11 cellular contexts compared by ENCODE assay signal in genomic region chr5:159971514-159971913, GRCh38. TPM values are rescaled to one million over a fixed set of nuclear protein-coding genes. Genes with fewer than 3 reads are reported as not detected.
DNase-seq lines count a peak whose midpoint lies in the region; ATAC-seq and TF ChIP-seq lines count a peak whose summit lies in the region.
"Had no signal": no experiment of that assay in that cellular context is flagged by ENCODE, and none has a peak within 500 bp of the region (broad histone marks: within the 10 kb centered on the region; RNA-seq: fewer than 3 reads in every experiment).

No MANE protein-coding gene starts in this region.

- peaks cover 10 to 22% (median 14%) of the 10 kb centered on the region in 3 donors for H3K4me1 Mint-ChIP-seq in CD8-positive, alpha-beta memory T cell

- H3K18ac ChIP-seq in IMR-90 (ENCODE audit: low read depth, low read length) (peak overlapping the region; percentile 69), trophoblast cell (ENCODE audit: low read length) (no peak overlapping the region)

- no peak overlapping the region for H3K4me3 ChIP-seq in CD8-positive, alpha-beta memory T cell (ENCODE audit: low read length)
- H3K4me3 ChIP-seq in IMR-90 (ENCODE audit: insufficient read depth, low read depth, low read length) (no peak overlapping the region), esophagus muscularis mucosa (peak overlapping the region; percentile 29 to 56 (median 44)), trophoblast cell (ENCODE audit: low read depth, low read length) (peak overlapping the region; percentile 53)

- H2BK20ac ChIP-seq in IMR-90 (ENCODE audit: low read depth, low read length): peak overlapping the region; percentile 98

- dilution Hi-C loops in IMR-90 (cut with HindIII; ENCODE audit: low sequenced_read_pairs, unreplicated experiment): no loop called here

- H4K12ac ChIP-seq in trophoblast cell (ENCODE audit: low read depth, low read length): no peak overlapping the region

- no peaks in the 10 kb centered on the region for H3K79me2 ChIP-seq in trophoblast cell (ENCODE audit: control insufficient read depth, insufficient read depth, low read length, poor library complexity)

- H3K4me3 Mint-ChIP-seq in CD8-positive, alpha-beta memory T cell: peak overlapping the region in 5 of 7 donors; percentile 4 to 69 (median 50)

- H2AFZ ChIP-seq in IMR-90 (replicated peaks; ENCODE audit: low read length, poor library complexity): peak overlapping the region; percentile 79
- no peak overlapping the region for H2AFZ ChIP-seq in trophoblast cell (ENCODE audit: insufficient read depth, low read length, poor library complexity)

- no peak overlapping the region for H3K27ac ChIP-seq in CD8-positive, alpha-beta memory T cell (ENCODE audit: low read depth, low read length)
- H3K27ac ChIP-seq in IMR-90 (ENCODE audit: insufficient read depth, low read length) (peak overlapping the region; percentile 66; the same call in 1 of the 2 replicates), esophagus muscularis mucosa (replicated peaks in 1 of 4) (no peak overlapping the region), trophoblast cell (ENCODE audit: low read depth, low read length) (no peak overlapping the region)
- H3K27ac ChIP-seq: breast epithelium, psoas muscle had no signal

- intact Hi-C loops in IMR-90 (cut with micrococcal nuclease) (loop anchor here (10.0 kb wide), 3 partner anchors 207 to 807 kb away; partner anchors contain the start of gene RNF145), esophagus muscularis mucosa (cut with DNase I) (no loop called here)

- TF ChIP-seq EP300 in esophagus muscularis mucosa (IDR thresholded peaks at IDR 0.05): no peak

- no peaks in the 10 kb centered on the region for H3K36me3 ChIP-seq in CD8-positive, alpha-beta memory T cell (ENCODE audit: insufficient read depth, low read length)
- H3K36me3 ChIP-seq in IMR-90 (ENCODE audit: control insufficient read depth, insufficient read depth, low read length) (no peaks in the 10 kb centered on the region), esophagus muscularis mucosa (no peaks in the 10 kb centered on the region), trophoblast cell (ENCODE audit: control insufficient read depth in 1 of 2, insufficient read depth in 2 of 2, low read length in 2 of 2) (no peaks in the 10 kb centered on the region)
- H3K36me3 ChIP-seq: breast epithelium had no signal

- CTCF ChIA-PET in CD8-positive, alpha-beta memory T cell (lab: Charles Lee): interaction anchor here (2.3 kb wide), 1 partner anchor 24 kb away, joined by 6 read pairs; no protein-coding TSS in a partner anchor
- CTCF ChIA-PET in IMR-90 (lab: Yijun Ruan, JAX): interaction anchor here (0.6 kb wide), 1 partner anchor 112 kb away, joined by 4 read pairs; no protein-coding TSS in a partner anchor

- WGBS in IMR-90 (ENCODE audit: extremely low coverage in 2 of 2, insufficient read length in 1 of 2), 2 experiments: 100% methylated on average over 1 of the region's 11 CpGs; no CpG with 5 or more reads in 1 of the 2 experiments
- WGBS in esophagus muscularis mucosa: 33% methylated on average over 10 of the region's 11 CpGs
- no CpG with 5 or more reads among the region's 11 CpGs for WGBS in trophoblast cell (ENCODE audit: extremely low coverage, insufficient coverage, insufficient read length)

- H2BK5ac ChIP-seq in IMR-90 (ENCODE audit: low read depth, low read length, poor library complexity, severe bottlenecking): peak overlapping the region; percentile 83
- H2BK5ac ChIP-seq in trophoblast cell (ENCODE audit: low read depth, low read length, poor library complexity): no peak overlapping the region

- H3K79me1 ChIP-seq in IMR-90 (ENCODE audit: low read depth in 1 of 2, low read length in 2 of 2) (peaks cover 0 to 5% of the 10 kb centered on the region in 2 experiments; a peak in 2 of 4 replicates), trophoblast cell (ENCODE audit: low read length) (no peaks in the 10 kb centered on the region)

- H3K9ac ChIP-seq in IMR-90 (ENCODE audit: low read depth, low read length): no peak overlapping the region
- H3K9ac ChIP-seq in trophoblast cell (ENCODE audit: low read length): no peak overlapping the region

- peaks cover 23% of the 10 kb centered on the region for H3K27me3 ChIP-seq in CD8-positive, alpha-beta memory T cell (ENCODE audit: insufficient read depth, low read length, poor library complexity, severe bottlenecking)
- H3K27me3 ChIP-seq in IMR-90 (ENCODE audit: control insufficient read depth, insufficient read depth, low read length) (no peaks in the 10 kb centered on the region), esophagus muscularis mucosa (peaks cover 0 to 79% (median 6%) of the 10 kb centered on the region in 4 donors), trophoblast cell (ENCODE audit: insufficient read depth, low read length) (peaks cover 20% of the 10 kb centered on the region)

- H3K23ac ChIP-seq in IMR-90 (ENCODE audit: low read depth, low read length) (peak overlapping the region; percentile 74), trophoblast cell (ENCODE audit: low read length) (no peak overlapping the region)

- H3K9me3 Mint-ChIP-seq in CD8-positive, alpha-beta memory T cell: peaks cover 0 to 2% (median 0%) of the 10 kb centered on the region in 5 donors

- in situ Hi-C loops in IMR-90 (cut with MboI; ENCODE audit: low sequenced_read_pairs): loop anchor here (25.0 kb wide), 1 partner anchor 809 kb away; no protein-coding TSS in a partner anchor

- peaks cover 0 to 2% (median 0%) of the 10 kb centered on the region in 3 donors for H3K36me3 Mint-ChIP-seq in CD8-positive, alpha-beta memory T cell

- TF ChIP-seq RAD21 in IMR-90 (IDR thresholded peaks at IDR 0.05; ENCODE audit: low read length): no peak

- no peak for ATAC-seq in IMR-90 (ENCODE audit: low read depth)
- ATAC-seq: psoas muscle had no signal

- H4K8ac ChIP-seq in IMR-90 (ENCODE audit: low read depth in 2 of 2, low read length in 2 of 2) (peak overlapping the region; percentile 71 to 80), trophoblast cell (ENCODE audit: low read depth, low read length) (no peak overlapping the region)

- H3K4me2 ChIP-seq in IMR-90 (ENCODE audit: low read depth, low read length) (peak overlapping the region; percentile 32; the same call in 1 of the 2 replicates), trophoblast cell (ENCODE audit: low read length) (peak overlapping the region; percentile 88)

- H2BK120ac ChIP-seq in IMR-90 (ENCODE audit: low read depth, low read length) (peak overlapping the region; percentile 97), trophoblast cell (ENCODE audit: insufficient read depth, low read length, poor library complexity) (no peak overlapping the region)

- TF ChIP-seq CTCF in IMR-90 (conservative IDR thresholded peaks at IDR 0.05; ENCODE audit: low read depth, low read length): no peak
- no peak for TF ChIP-seq CTCF in esophagus muscularis mucosa (IDR thresholded peaks at IDR 0.05)

- peak overlapping the region in 1 of 8 donors; percentile 26 for H3K27ac Mint-ChIP-seq in CD8-positive, alpha-beta memory T cell

- peaks cover 21% of the 10 kb centered on the region for H3K9me1 ChIP-seq in IMR-90 (ENCODE audit: insufficient read depth, low read length)

- no peak for TF ChIP-seq POLR2A in IMR-90 (IDR thresholded peaks at IDR 0.05; ENCODE audit: low read depth, low read length)
- no peak for TF ChIP-seq POLR2A in esophagus muscularis mucosa (IDR thresholded peaks at IDR 0.05; ENCODE audit: low read depth)

- peak overlapping the region; percentile 51; the same call in 1 of the 2 replicates for H3K56ac ChIP-seq in IMR-90 (ENCODE audit: extremely low read depth, insufficient read depth, low read length)

- H4K91ac ChIP-seq in IMR-90 (ENCODE audit: insufficient read depth, low read depth, low read length) (peak overlapping the region; percentile 91), trophoblast cell (ENCODE audit: low read depth, low read length) (no peak overlapping the region)

- peaks cover 26 to 68% of the 10 kb centered on the region in 2 donors for H3K27me3 Mint-ChIP-seq in CD8-positive, alpha-beta memory T cell

- POLR2A ChIA-PET in CD8-positive, alpha-beta memory T cell (lab: Charles Lee): no interaction called here
- POLR2A ChIA-PET in IMR-90 (lab: Charles Lee; ENCODE audit: unreplicated experiment): no interaction called here

- peak overlapping the region; percentile 94 for H3K4ac ChIP-seq in IMR-90 (ENCODE audit: low read depth, low read length)
- no peak overlapping the region for H3K4ac ChIP-seq in trophoblast cell (ENCODE audit: low read depth, low read length)

- peak overlapping the region; percentile 87; the same call in 2 of the 3 replicates for H2BK15ac ChIP-seq in IMR-90 (ENCODE audit: low read depth, low read length)

- no peak overlapping the region for H2AK9ac ChIP-seq in IMR-90 (replicated peaks; ENCODE audit: low read depth, low read length, poor library complexity)

- H2AK5ac ChIP-seq in IMR-90 (ENCODE audit: low read depth, low read length) (peak overlapping the region; percentile 85), trophoblast cell (ENCODE audit: low read length) (no peak overlapping the region)

- BruUV-seq in IMR-90 (replicated peaks; lab: Mats Ljungman, UMichigan): no TSS peak

- H3K9me3 ChIP-seq in CD8-positive, alpha-beta memory T cell (ENCODE audit: low read length): no peaks in the 10 kb centered on the region
- no peaks in the 10 kb centered on the region for H3K9me3 ChIP-seq in IMR-90 (ENCODE audit: control insufficient read depth, insufficient read depth, low read length)
- H3K9me3 ChIP-seq in esophagus muscularis mucosa: no peaks in the 10 kb centered on the region
- peaks cover 4% of the 10 kb centered on the region for H3K9me3 ChIP-seq in trophoblast cell (ENCODE audit: insufficient read depth, low read depth, low read length)
- H3K9me3 ChIP-seq: breast epithelium, psoas muscle had no signal

- H3K4me1 ChIP-seq in CD8-positive, alpha-beta memory T cell (ENCODE audit: insufficient read depth, low read length): no peaks in the 10 kb centered on the region
- H3K4me1 ChIP-seq in IMR-90 (ENCODE audit: control insufficient read depth, insufficient read depth, low read length): peaks cover 23% of the 10 kb centered on the region
- peaks cover 3 to 14% (median 11%) of the 10 kb centered on the region in 4 donors for H3K4me1 ChIP-seq in esophagus muscularis mucosa
- H3K4me1 ChIP-seq in trophoblast cell (ENCODE audit: control insufficient read depth in 1 of 2, insufficient read depth in 2 of 2, low read length in 2 of 2): peaks cover 3 to 6% of the 10 kb centered on the region in 2 experiments
- H3K4me1 ChIP-seq: breast epithelium, psoas muscle had no signal

- H3K14ac ChIP-seq in IMR-90 (replicated peaks; ENCODE audit: low read depth, low read length) (peak overlapping the region; percentile 89), trophoblast cell (ENCODE audit: low read length) (no peak overlapping the region)

- DNase-seq in CD8-positive, alpha-beta memory T cell: no peak
- DNase-seq in IMR-90 (no peak), esophagus muscularis mucosa (ENCODE audit: extremely low spot score) (no peak), trophoblast cell (peak in 1 of 2 donors; percentile 29), kidney tubule cell (ENCODE audit: low spot score) (no peak), OCI-M1 (lab: John Stamatoyannopoulos, UW) (no peak), DMS79 treated with DMSO at 0.1 percent for 48 hours (lab: John Stamatoyannopoulos, UW) (no peak), NCI-H1436 treated with DMSO at 0.1 percent for 48 hours (lab: John Stamatoyannopoulos, UW) (no peak)
- DNase-seq: DMS79, psoas muscle had no signal

- H4K5ac ChIP-seq in IMR-90 (ENCODE audit: low read depth, low read length): peak overlapping the region; percentile 90

- peaks cover 3% of the 10 kb centered on the region; the same call in 1 of the 2 replicates for H4K20me1 ChIP-seq in IMR-90 (ENCODE audit: insufficient read depth, low read length)

- H2BK12ac ChIP-seq in trophoblast cell (ENCODE audit: low read length): no peak overlapping the region

RNA-seq across cellular contexts. Expression of gene TTC1, which starts 37.4 kb away (rescaled TPM):
- total RNA-seq in CD8-positive, alpha-beta memory T cell: 10 to 100 TPM; 66.4 to 70.7 TPM
- polyA plus RNA-seq in CD8-positive, alpha-beta memory T cell: 99.8 TPM
- total RNA-seq in IMR-90 (2012; rRNA removed) (23.1 and 46.9 TPM in 2 replicates), esophagus muscularis mucosa (10 to 100 TPM; 45.4 to 59.4 (median 49.8) TPM)
- 36.0 and 41.1 TPM in 2 replicates for polyA plus RNA-seq in IMR-90 (2012; rRNA removed)
- 6.2 and 23.5 TPM in 2 replicates for polyA plus RNA-seq in IMR-90 (2012; cell fraction: cytosol; rRNA removed)
- polyA plus RNA-seq in IMR-90 (2012; cell fraction: nucleus; rRNA removed; ENCODE audit: low replicate concordance): 2.0 and 11.3 TPM in 2 replicates
- polyA plus RNA-seq in trophoblast cell (2013): 61.8 and 63.9 TPM in 2 replicates

RNA-seq across cellular contexts. Expression of gene ADRA1B, which starts 55.2 kb away (rescaled TPM):
- total RNA-seq in CD8-positive, alpha-beta memory T cell: not detected
- polyA plus RNA-seq in CD8-positive, alpha-beta memory T cell: not detected
- 0.18 and 0.56 TPM in 2 replicates for total RNA-seq in IMR-90 (2012; rRNA removed)
- polyA plus RNA-seq in IMR-90 (2012; rRNA removed): 1.5 and 1.6 TPM in 2 replicates
- polyA plus RNA-seq in IMR-90 (2012; cell fraction: cytosol; rRNA removed): 0.76 and 1.5 TPM in 2 replicates
- 0.54 and 1.4 TPM in 2 replicates for polyA plus RNA-seq in IMR-90 (2012; cell fraction: nucleus; rRNA removed; ENCODE audit: low replicate concordance)
- total RNA-seq in esophagus muscularis mucosa: 1 to 10 TPM; 1.7 to 3.2 (median 2.6) TPM
- polyA plus RNA-seq in trophoblast cell (2013): 4.2 and 4.4 TPM in 2 replicates

Comparison
In these comparisons a context has a peak if more than half of its experiments do, and no peak if none do; other contexts are left out.
1. H3K4me3 ChIP-seq: peak in esophagus muscularis mucosa (4 of 4) and trophoblast cell (single experiment); none in CD8-positive, alpha-beta memory T cell (single experiment) and IMR-90 (single experiment).